Comparison of ENCODE assay signal across 17 cellular contexts in the genomic region with DNA sequence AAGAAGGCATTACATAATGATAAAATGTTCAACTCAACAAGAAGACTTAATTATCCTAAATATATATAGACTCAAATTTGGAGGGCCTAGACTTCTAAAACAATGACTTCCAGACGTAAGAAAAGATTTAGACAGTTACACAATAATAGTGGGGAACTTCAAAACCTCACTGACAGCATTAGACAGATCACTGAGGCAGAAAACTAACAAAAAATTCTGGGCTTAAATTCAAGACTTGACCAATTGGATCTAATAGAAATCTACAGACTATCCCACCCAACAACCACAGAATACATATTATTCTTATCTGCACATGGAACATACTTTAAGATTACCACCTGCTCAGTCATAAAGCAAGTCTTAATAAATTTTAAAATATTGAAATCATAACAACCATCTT.
DNase-seq lines count a peak whose midpoint lies in the region; ATAC-seq and FAIRE-seq lines count a peak whose summit lies in the region.
"Had no signal": no experiment of that assay in that cellular context is flagged by ENCODE, and none has a peak within 500 bp of the region (broad histone marks: within the 10 kb centered on the region; RNA-seq: fewer than 3 reads in every experiment).

No MANE protein-coding gene starts in this region.

- no peak for ATAC-seq in activated T-cell treated with anti-CD3 and anti-CD28 coated beads, Interleukin-2, amount 50 U/mL, for 4 hours
- ATAC-seq in GM18870 (IDR thresholded peaks at IDR 0.05; ENCODE audit: unreplicated experiment): no peak
- ATAC-seq: A549; CD8-positive, alpha-beta T cell had no signal

- peaks cover 2% of the 10 kb centered on the region for H3K27me3 Mint-ChIP-seq in activated T-cell treated with anti-CD3 and anti-CD28 coated beads, Interleukin-2, amount 50 U/mL, for 4 hours (ENCODE audit: low read depth)
- H3K27me3 Mint-ChIP-seq: CD4-positive, alpha-beta T cell had no signal

- no peaks in the 10 kb centered on the region for H3K9me3 Mint-ChIP-seq in activated T-cell treated with anti-CD3 and anti-CD28 coated beads, Interleukin-2, amount 50 U/mL, for 4 hours
- H3K9me3 Mint-ChIP-seq: CD8-positive, alpha-beta T cell had no signal

- DNase-seq in RCC 7860 (ENCODE audit: low spot score) (no peak), astrocyte of the hippocampus (ENCODE audit: low read depth, low spot score) (peak; percentile 15), renal cortical epithelial cell (ENCODE audit: low read depth) (peak; percentile 44)
- no peak for DNase-seq in activated T-cell treated with anti-CD3 and anti-CD28 coated beads, Interleukin-2, amount 50 U/mL, for 4 hours
- DNase-seq: AML-193; Caco-2; Calu3; CD4-positive, alpha-beta T cell; CD8-positive, alpha-beta T cell; DMS79 treated with DMSO at 0.1 percent for 48 hours; GF-D8 had no signal

- peak; percentile 44 for FAIRE-seq in RCC 7860 (lab: Jason Lieb, UNC)
- FAIRE-seq: A549, D721Med, G401.6, GM12891 had no signal

- peaks cover 3% of the 10 kb centered on the region for H3K4me1 Mint-ChIP-seq in activated T-cell treated with anti-CD3 and anti-CD28 coated beads, Interleukin-2, amount 50 U/mL, for 4 hours (ENCODE audit: low read depth)
- H3K4me1 Mint-ChIP-seq: B cell had no signal

- no peak overlapping the region for H3K4me3 Mint-ChIP-seq in activated T-cell treated with anti-CD3 and anti-CD28 coated beads, Interleukin-2, amount 50 U/mL, for 4 hours
- H3K4me3 Mint-ChIP-seq: B cell; CD4-positive, alpha-beta T cell; CD8-positive, alpha-beta T cell had no signal

- H3K36me3 Mint-ChIP-seq in activated T-cell treated with anti-CD3 and anti-CD28 coated beads, Interleukin-2, amount 50 U/mL, for 4 hours (ENCODE audit: insufficient read depth): no peaks in the 10 kb centered on the region
- H3K36me3 Mint-ChIP-seq: CD8-positive, alpha-beta T cell had no signal

Comparison
In these comparisons a context has a peak if more than half of its experiments do, and no peak if none do; other contexts are left out.
1. DNase-seq: peak in astrocyte of the hippocampus (single experiment) and renal cortical epithelial cell (single experiment); none in RCC 7860 (single experiment) and activated T-cell treated with anti-CD3 and anti-CD28 coated beads, Interleukin-2, amount 50 U/mL, for 4 hours (single experiment).